8 cellular contexts compared by ENCODE assay signal in genomic region chr1:75908717-75909152, GRCh38. TPM values are rescaled to one million over a fixed set of nuclear protein-coding genes. Genes with fewer than 3 reads are reported as not detected.
DNase-seq lines count a peak whose midpoint lies in the region; ATAC-seq and TF ChIP-seq lines count a peak whose summit lies in the region.

No MANE protein-coding gene starts in this region.

- ATAC-seq in GM18858 (IDR thresholded peaks at IDR 0.05; ENCODE audit: unreplicated experiment) (peak; percentile 86), HG03460 (IDR thresholded peaks at IDR 0.05; ENCODE audit: unreplicated experiment) (peak; percentile 84)

- TF ChIP-seq CTCF in OCI-LY3 (IDR thresholded peaks at IDR 0.05; ENCODE audit: low read depth, low read length) (peak; percentile 58), fibroblast of the aortic adventitia (IDR thresholded peaks at IDR 0.05; ENCODE audit: insufficient read depth, low read length) (peak; percentile 57)

- peaks cover 4% of the 10 kb centered on the region; the same call in 1 of the 2 replicates for H3K9me3 ChIP-seq in OCI-LY3 (ENCODE audit: insufficient read depth, low read length)

- H3K9ac ChIP-seq in OCI-LY3 (ENCODE audit: low read length) = peak overlapping the region; percentile 35

- H3K4me1 ChIP-seq in ACC112 (ENCODE audit: control insufficient read depth, insufficient read depth, low read length, unreplicated experiment) = no peaks in the 10 kb centered on the region
- peaks cover 15% of the 10 kb centered on the region for H3K4me1 ChIP-seq in OCI-LY3 (ENCODE audit: low read length)

- DNase-seq in fibroblast of the aortic adventitia (ENCODE audit: low read depth) (peak; percentile 45), CD1c-positive myeloid dendritic cell (ENCODE audit: extremely low spot score) (no peak), NCI-H2196 (lab: John Stamatoyannopoulos, UW; ENCODE audit: unreplicated experiment) (no peak)
- no peak for DNase-seq in activated CD4-positive, alpha-beta T cell treated with anti-CD3 and anti-CD28 coated beads for 48 hours

- no peaks in the 10 kb centered on the region for H3K36me3 ChIP-seq in ACC112 (ENCODE audit: insufficient read depth, low read length)
- H3K36me3 ChIP-seq in OCI-LY3 (replicated peaks; ENCODE audit: low read depth, low read length) = no peaks in the 10 kb centered on the region

- H2AFZ ChIP-seq in ACC112 (ENCODE audit: low read length, unreplicated experiment) (peak overlapping the region; percentile 10), OCI-LY3 (ENCODE audit: low read depth, low read length) (peak overlapping the region; percentile 65)

- H3K27me3 ChIP-seq in ACC112 (ENCODE audit: insufficient read depth, low read length) = no peaks in the 10 kb centered on the region; the same call in 1 of the 2 replicates
- H3K27me3 ChIP-seq in OCI-LY3 (ENCODE audit: low read depth, low read length) = no peaks in the 10 kb centered on the region

- no peaks in the 10 kb centered on the region for H3K79me2 ChIP-seq in ACC112 (ENCODE audit: control insufficient read depth, insufficient read depth, low read length, unreplicated experiment)
- no peaks in the 10 kb centered on the region for H3K79me2 ChIP-seq in OCI-LY3 (ENCODE audit: low read length)

- H3K4me3 ChIP-seq in ACC112 (ENCODE audit: low read depth, low read length) = peak overlapping the region; percentile 4; the same call in 1 of the 2 replicates
- H3K4me3 ChIP-seq in OCI-LY3 (ENCODE audit: low read length) = peak overlapping the region; percentile 65
- H3K4me3 ChIP-seq in fibroblast of the aortic adventitia (ENCODE audit: low read depth, low read length) = no peak overlapping the region

- H3K27ac ChIP-seq in ACC112 (ENCODE audit: low read depth, low read length) = no peak overlapping the region
- no peak overlapping the region; the same call in 1 of the 2 replicates for H3K27ac ChIP-seq in OCI-LY3 (ENCODE audit: low read length)

- peak overlapping the region; percentile 67 for H3K4me2 ChIP-seq in OCI-LY3 (ENCODE audit: low read length)

- no peaks in the 10 kb centered on the region for H4K20me1 ChIP-seq in OCI-LY3 (ENCODE audit: insufficient read depth, low read length)

RNA-seq across cellular contexts. Expression of gene ASB17, which starts 23.5 kb away (rescaled TPM):
- total RNA-seq in fibroblast of the aortic adventitia (ENCODE audit: low replicate concordance) = not detected in 2 replicates
